In genomic region chr3:24521306-24522154, GRCh38 we compare ENCODE assay signal across 8 cellular contexts. TPM values are rescaled to one million over a fixed set of nuclear protein-coding genes. Genes with fewer than 3 reads are reported as not detected.
DNase-seq lines count a peak whose midpoint lies in the region; ATAC-seq and TF ChIP-seq lines count a peak whose summit lies in the region.

No MANE protein-coding gene starts in this region.

- H3K27ac ChIP-seq in RWPE2 (ENCODE audit: poor library complexity, severe bottlenecking): no peak overlapping the region

- peak; percentile 70 for ATAC-seq in RWPE2 (ENCODE audit: low read depth)

- TF ChIP-seq CTCF in RWPE2 (IDR thresholded peaks at IDR 0.05; ENCODE audit: poor library complexity, severe bottlenecking) (peak; percentile 37), fibroblast of villous mesenchyme (IDR thresholded peaks at IDR 0.05; ENCODE audit: insufficient read depth, low read depth, low read length) (no peak)

- H3K4me3 ChIP-seq in RWPE2 (ENCODE audit: severe bottlenecking) (peak overlapping the region; percentile 54), fibroblast of villous mesenchyme (ENCODE audit: low read depth, low read length) (peak overlapping the region; percentile 56)

- H3K27me3 ChIP-seq in RWPE2 (ENCODE audit: insufficient read depth, poor library complexity, severe bottlenecking): no peaks in the 10 kb centered on the region

- peaks cover 11% of the 10 kb centered on the region for H3K4me1 ChIP-seq in RWPE2 (ENCODE audit: insufficient read depth, poor library complexity, severe bottlenecking)

- no peaks in the 10 kb centered on the region for H3K36me3 ChIP-seq in RWPE2 (ENCODE audit: low read depth)

- no peaks in the 10 kb centered on the region for H3K9me3 ChIP-seq in RWPE2 (ENCODE audit: severe bottlenecking)

- peak; percentile 9 for DNase-seq in NCI-H345 (lab: John Stamatoyannopoulos, UW)
- no peak for DNase-seq in NCI-H345 treated with DMSO at 0.1 percent for 48 hours (lab: John Stamatoyannopoulos, UW; ENCODE audit: unreplicated experiment)
- peak; percentile 62 for DNase-seq in RWPE2 (ENCODE audit: low spot score)
- DNase-seq in fibroblast of villous mesenchyme (ENCODE audit: low read depth): peak; percentile 34
- DNase-seq in myocyte (ENCODE audit: low read depth): peak; percentile 59
- DNase-seq in SHP77 treated with DMSO at 0.1 percent for 48 hours (lab: John Stamatoyannopoulos, UW): no peak
- no peak for DNase-seq in T1000 (lab: John Stamatoyannopoulos, UW)
- no peak for DNase-seq in cerebellum (ENCODE audit: low spot score)

RNA-seq across cellular contexts. Expression of gene THRB, which starts 26.9 kb away (rescaled TPM):
- total RNA-seq in fibroblast of villous mesenchyme (5.2 and 13.4 TPM in 2 replicates), myocyte (4.7 and 5.1 TPM in 2 replicates), cerebellum (7.7 TPM)
- 1.9 TPM for polyA plus RNA-seq in myocyte (2012)

Comparison
In these comparisons a context has a peak if more than half of its experiments do, and no peak if none do; other contexts are left out.
1. DNase-seq: peak in NCI-H345 (single experiment), RWPE2 (single experiment), fibroblast of villous mesenchyme (single experiment) and myocyte (single experiment); none in NCI-H345 treated with DMSO at 0.1 percent for 48 hours (single experiment), SHP77 treated with DMSO at 0.1 percent for 48 hours (single experiment), T1000 (single experiment) and cerebellum (single experiment).